Comparison of ENCODE assay signal across 17 cellular contexts in genomic region chr5:88509403-88509802, GRCh38.
"Had no signal": no experiment of that assay in that cellular context is flagged by ENCODE, and none has a peak within 500 bp of the region (broad histone marks: within the 10 kb centered on the region; RNA-seq: fewer than 3 reads in every experiment).

No MANE protein-coding gene starts in this region.

- DNase-seq: activated CD4-positive, alpha-beta T cell treated with anti-CD3 and anti-CD28 coated beads, Interleukin-2, amount 50 U/mL, for 1 hour; activated naive CD4-positive, alpha-beta T cell treated with anti-CD3 and anti-CD28 coated beads, Interleukin-2, amount 10 ng/mL, durations not matched to agents 7 days and 5 days; cerebellar nuclear complex; effector memory CD4-positive, alpha-beta T cell; gastrocnemius medialis; left ventricle myocardium inferior; mucosa of descending colon; naive thymus-derived CD4-positive, alpha-beta T cell; pancreas; stimulated activated CD4-positive, alpha-beta T cell treated with anti-CD3 and anti-CD28 coated beads, Interleukin-12 subunit alpha, Interleukin-12 subunit beta, amount 100 ng/mL, for 4 hours; stimulated activated CD4-positive, alpha-beta T cell treated with anti-CD3 and anti-CD28 coated beads, Interleukin-2, amount 100 ng/mL, for 24 hours; T-helper 17 cell had no signal

- H3K4me1 ChIP-seq: ascending aorta, breast epithelium, gastrocnemius medialis, left ventricle myocardium inferior, pancreas had no signal

- H3K36me3 ChIP-seq: ascending aorta, breast epithelium, gastrocnemius medialis, left ventricle myocardium inferior, pancreas, thoracic aorta had no signal

- H3K4me3 ChIP-seq: ascending aorta, breast epithelium, gastrocnemius medialis, left ventricle myocardium inferior, mucosa of descending colon, pancreas, thoracic aorta had no signal

- H3K9me3 ChIP-seq: ascending aorta, breast epithelium, gastrocnemius medialis, left ventricle myocardium inferior, mucosa of descending colon, pancreas, thoracic aorta had no signal

- H3K27ac ChIP-seq: ascending aorta, breast epithelium, gastrocnemius medialis, left ventricle myocardium inferior, pancreas, thoracic aorta had no signal

- H3K27me3 ChIP-seq: ascending aorta, breast epithelium, gastrocnemius medialis, pancreas had no signal

- ATAC-seq: activated CD4-positive, CD25-positive, alpha-beta regulatory T cell treated with anti-CD3 and anti-CD28 coated beads, Interleukin-2, amount 50 U/mL, for 24 hours; activated T-helper 17 cell treated with anti-CD3 and anti-CD28 coated beads, Interleukin-2, amount 50 U/mL, for 72 hours; gastrocnemius medialis; mucosa of descending colon; naive thymus-derived CD4-positive, alpha-beta T cell; pancreas; T-helper 17 cell had no signal
